ENCODE assay signal across 8 cellular contexts in the genomic region with DNA sequence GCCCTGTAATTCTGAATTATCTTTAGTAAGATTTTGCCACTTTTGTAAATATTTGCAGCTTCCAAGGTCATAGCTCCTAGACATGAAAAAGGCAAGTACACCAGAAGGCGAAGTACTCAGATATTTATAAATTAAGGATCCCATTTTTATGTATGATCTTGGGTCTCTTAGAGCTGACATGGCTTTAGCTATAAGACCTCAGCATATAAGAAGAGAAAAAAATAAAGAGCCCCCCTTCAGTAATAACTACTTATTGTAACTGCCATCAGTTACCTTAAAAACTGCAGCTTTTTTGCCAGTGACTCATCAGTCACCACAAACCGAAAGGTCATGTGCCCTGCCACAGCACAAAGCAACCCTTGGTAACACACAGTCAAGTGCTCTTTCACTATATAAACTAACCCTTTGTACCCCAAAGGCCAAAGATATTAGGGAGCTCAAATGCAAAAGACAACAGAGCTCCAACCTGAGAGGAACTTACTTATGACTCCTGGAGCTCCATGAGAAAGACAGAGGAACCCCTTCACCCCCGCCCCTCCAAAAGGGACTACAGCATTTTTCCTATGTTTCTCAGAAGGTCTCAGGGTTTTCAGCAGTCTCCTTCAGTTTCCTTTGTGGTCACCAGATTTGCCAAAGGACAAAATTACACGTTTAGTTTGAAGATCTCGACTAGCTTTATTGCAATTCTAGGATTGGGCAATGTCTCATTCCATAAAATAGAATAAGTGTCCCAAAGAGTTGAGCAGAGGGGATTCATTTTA.
DNase-seq lines count a peak whose midpoint lies in the region; ATAC-seq, FAIRE-seq and TF ChIP-seq lines count a peak whose summit lies in the region.

No MANE protein-coding gene starts in this region.

- CTCF ChIA-PET in OCI-LY7 (lab: Charles Lee; ENCODE audit: unreplicated experiment) = no interaction called here

- H3K9me2 ChIP-seq in OCI-LY7 (ENCODE audit: insufficient read depth, low read length) = no peaks in the 10 kb centered on the region

- DNase-seq in activated T-cell treated with anti-CD3 and anti-CD28 coated beads for 1 hour (ENCODE audit: low read depth) (peak; percentile 11), SJSA1 (ENCODE audit: low read depth in 1 of 2, low spot score in 2 of 2) (peak; percentile 73 to 85), body of pancreas (peak in 3 of 4 donors; percentile 9 to 48 (median 44)), OCI-LY7 (ENCODE audit: low spot score) (no peak), frontal cortex (ENCODE audit: low spot score in 2 of 2) (no peak)
- no peak for DNase-seq in activated T-cell treated with anti-CD3 and anti-CD28 coated beads, Interleukin-2, amount 50 U/mL, for 1 hour
- peak; percentile 16 to 23 for DNase-seq in stimulated activated CD4-positive, alpha-beta T cell treated with anti-CD3 and anti-CD28 coated beads, Interleukin-15, amount 100 ng/mL, for 48 hours (ENCODE audit: low read depth in 2 of 2)

- H3K27me3 ChIP-seq in SJSA1 (replicated peaks) (0 out of 2 replicates have a peak, but pooled peaks cover 2% of the 10 kb centered on the region), body of pancreas (no peaks in the 10 kb centered on the region)

- intact Hi-C loops in body of pancreas (cut with DNase I) (no loop called here), OCI-LY7 (cut with micrococcal nuclease; ENCODE audit: unreplicated experiment) (no loop called here)

- H3K9me3 ChIP-seq in SJSA1 (replicated peaks) (no peaks in the 10 kb centered on the region), body of pancreas (no peaks in the 10 kb centered on the region), OCI-LY7 (ENCODE audit: low read length) (no peaks in the 10 kb centered on the region)

- no peaks in the 10 kb centered on the region for H4K20me1 ChIP-seq in OCI-LY7 (ENCODE audit: insufficient read depth, low read length)

- no peak for TF ChIP-seq POLR2A in body of pancreas (IDR thresholded peaks at IDR 0.05)

- H2AFZ ChIP-seq in OCI-LY7 (ENCODE audit: low read length) = no peak overlapping the region

- ATAC-seq in HG03103 (IDR thresholded peaks at IDR 0.05; ENCODE audit: low read depth, unreplicated experiment) (peak; percentile 85), body of pancreas (peak; percentile 72)

- 52 to 61% methylated on average over 5 of the region's 5 CpGs for WGBS in body of pancreas, 2 donors

- H3K4me1 ChIP-seq in SJSA1 (replicated peaks) (peaks cover 40% of the 10 kb centered on the region), body of pancreas (peaks cover 13% of the 10 kb centered on the region), OCI-LY7 (ENCODE audit: insufficient read depth, low read length, poor library complexity, severe bottlenecking) (no peaks in the 10 kb centered on the region)

- TF ChIP-seq CTCF in body of pancreas (IDR thresholded peaks at IDR 0.05) (no peak), OCI-LY7 (conservative IDR thresholded peaks at IDR 0.05; ENCODE audit: low read length) (no peak)

- H3K27ac ChIP-seq in SJSA1 (peak overlapping the region; percentile 75), body of pancreas (peak overlapping the region in 1 of 4 donors; percentile 41), OCI-LY7 (ENCODE audit: low read depth, low read length, poor library complexity, severe bottlenecking) (no peak overlapping the region)

- no peaks in the 10 kb centered on the region for H3K79me2 ChIP-seq in OCI-LY7 (ENCODE audit: insufficient read depth, low read depth, low read length)

- BruUV-seq in OCI-LY7 (replicated peaks; lab: Mats Ljungman, UMichigan) = no TSS peak

- H3K4me3 ChIP-seq in SJSA1 = no peak overlapping the region
- no peak overlapping the region for H3K4me3 ChIP-seq in body of pancreas
- H3K4me3 ChIP-seq in OCI-LY7 (ENCODE audit: low read depth, low read length, poor library complexity, severe bottlenecking) = no peak overlapping the region

- no peak for FAIRE-seq in frontal cortex (lab: Jason Lieb, UNC)

- H3K36me3 ChIP-seq in SJSA1 (no peaks in the 10 kb centered on the region), body of pancreas (replicated peaks in 1 of 2; ENCODE audit: insufficient read depth in 1 of 2, low read depth in 2 of 2) (no peaks in the 10 kb centered on the region), OCI-LY7 (ENCODE audit: insufficient read depth, low read length) (no peaks in the 10 kb centered on the region)

- POLR2A ChIA-PET in OCI-LY7 (lab: Charles Lee) = interaction anchor here (0.5 to 0.7 kb wide), 2 partner anchors 242 to 309 kb away, joined by 3 read pairs; no protein-coding TSS in a partner anchor

- no peak overlapping the region for H3K4me2 ChIP-seq in OCI-LY7 (ENCODE audit: low read length)

Comparison
In these comparisons a context has a peak if more than half of its experiments do, and no peak if none do; other contexts are left out.
1. DNase-seq: peak in activated T-cell treated with anti-CD3 and anti-CD28 coated beads for 1 hour (single experiment), SJSA1 (2 of 2), body of pancreas (3 of 4) and stimulated activated CD4-positive, alpha-beta T cell treated with anti-CD3 and anti-CD28 coated beads, Interleukin-15, amount 100 ng/mL, for 48 hours (2 of 2); none in activated T-cell treated with anti-CD3 and anti-CD28 coated beads, Interleukin-2, amount 50 U/mL, for 1 hour (single experiment), OCI-LY7 (single experiment) and frontal cortex (0 of 2).